In genomic region chr1:224851210-224851849, GRCh38 we compare ENCODE assay signal across 8 cellular contexts.
DNase-seq lines count a peak whose midpoint lies in the region; ATAC-seq and TF ChIP-seq lines count a peak whose summit lies in the region.

No MANE protein-coding gene starts in this region.

- no peak overlapping the region for H3K4me3 ChIP-seq in Caco-2 (ENCODE audit: low read depth, low read length)

- H3K36me3 Mint-ChIP-seq in Caco-2 (ENCODE audit: insufficient read depth, unreplicated experiment), result no peaks in the 10 kb centered on the region

- no peaks in the 10 kb centered on the region for H3K4me1 ChIP-seq in Caco-2

- no TSS peak for BruUV-seq in Caco-2 (replicated peaks; lab: Mats Ljungman, UMichigan)

- POLR2A ChIA-PET in Caco-2 (lab: Charles Lee), result no interaction called here

- peak; percentile 39 to 53 for TF ChIP-seq CTCF in Caco-2 (IDR thresholded peaks at IDR 0.05; ENCODE audit: insufficient read depth in 1 of 2, low read depth in 1 of 2, low read length in 1 of 2, severe bottlenecking in 1 of 2, unreplicated experiment in 1 of 2)

- no peaks in the 10 kb centered on the region for H3K27me3 ChIP-seq in Caco-2 (replicated peaks; ENCODE audit: control insufficient read depth, insufficient read depth, low read length)

- no peaks in the 10 kb centered on the region for H3K9me3 Mint-ChIP-seq in Caco-2 (ENCODE audit: unreplicated experiment)

- intact Hi-C loops in Caco-2 (cut with micrococcal nuclease; ENCODE audit: unreplicated experiment), result no loop called here
- intact Hi-C loops in Right ventricle myocardium inferior (cut with DNase I), result loop anchor here (5.0 kb wide), 1 partner anchor 209 kb away; no protein-coding TSS in a partner anchor

- ATAC-seq in GM19452 (IDR thresholded peaks at IDR 0.05; ENCODE audit: unreplicated experiment) (peak; percentile 69), Right ventricle myocardium inferior (no peak), HG03457 (IDR thresholded peaks at IDR 0.05; ENCODE audit: unreplicated experiment) (no peak)

- no peak overlapping the region for H3K27ac Mint-ChIP-seq in Caco-2 (ENCODE audit: unreplicated experiment)

- CTCF ChIA-PET in Caco-2 (lab: Charles Lee), result interaction anchor here (0.7 to 3.3 kb wide), 4 partner anchors 23 to 206 kb away, joined by 3 to 14 read pairs (median 4); no protein-coding TSS in a partner anchor

- DNase-seq in Caco-2, result peak; percentile 43 to 54
- DNase-seq in HuH-7 (ENCODE audit: low spot score), result peak; percentile 61
- DNase-seq in SHP77 treated with DMSO at 0.1 percent for 48 hours (lab: John Stamatoyannopoulos, UW), result peak; percentile 11
- peak; percentile 39 for DNase-seq in activated naive CD4-positive, alpha-beta T cell treated with anti-CD3 and anti-CD28 coated beads, Interleukin-2, amount 50 U/mL, for 16 hours
- peak; percentile 70 for DNase-seq in Right ventricle myocardium inferior (ENCODE audit: missing footprints)
- DNase-seq in renal cortical epithelial cell (ENCODE audit: low read depth), result peak; percentile 43

- no peaks in the 10 kb centered on the region for H3K27me3 Mint-ChIP-seq in Caco-2 (ENCODE audit: insufficient read depth, unreplicated experiment)

- no peaks in the 10 kb centered on the region for H3K36me3 ChIP-seq in Caco-2 (ENCODE audit: control insufficient read depth, insufficient read depth, low read length)

- H3K4me1 Mint-ChIP-seq in Caco-2 (ENCODE audit: low read depth, unreplicated experiment), result no peaks in the 10 kb centered on the region

- no peaks in the 10 kb centered on the region for H3K9me3 ChIP-seq in Caco-2

- no peak overlapping the region for H3K4me3 Mint-ChIP-seq in Caco-2 (ENCODE audit: unreplicated experiment)

Comparison
In these comparisons a context has a peak if more than half of its experiments do, and no peak if none do; other contexts are left out.
1. DNase-seq: peak in every context shown above with its lines; median percentile 70 in Right ventricle myocardium inferior; 61 in HuH-7; 48 in Caco-2; 43 in renal cortical epithelial cell; 39 in activated naive CD4-positive, alpha-beta T cell treated with anti-CD3 and anti-CD28 coated beads, Interleukin-2, amount 50 U/mL, for 16 hours; 11 in SHP77 treated with DMSO at 0.1 percent for 48 hours.